In the genomic region with DNA sequence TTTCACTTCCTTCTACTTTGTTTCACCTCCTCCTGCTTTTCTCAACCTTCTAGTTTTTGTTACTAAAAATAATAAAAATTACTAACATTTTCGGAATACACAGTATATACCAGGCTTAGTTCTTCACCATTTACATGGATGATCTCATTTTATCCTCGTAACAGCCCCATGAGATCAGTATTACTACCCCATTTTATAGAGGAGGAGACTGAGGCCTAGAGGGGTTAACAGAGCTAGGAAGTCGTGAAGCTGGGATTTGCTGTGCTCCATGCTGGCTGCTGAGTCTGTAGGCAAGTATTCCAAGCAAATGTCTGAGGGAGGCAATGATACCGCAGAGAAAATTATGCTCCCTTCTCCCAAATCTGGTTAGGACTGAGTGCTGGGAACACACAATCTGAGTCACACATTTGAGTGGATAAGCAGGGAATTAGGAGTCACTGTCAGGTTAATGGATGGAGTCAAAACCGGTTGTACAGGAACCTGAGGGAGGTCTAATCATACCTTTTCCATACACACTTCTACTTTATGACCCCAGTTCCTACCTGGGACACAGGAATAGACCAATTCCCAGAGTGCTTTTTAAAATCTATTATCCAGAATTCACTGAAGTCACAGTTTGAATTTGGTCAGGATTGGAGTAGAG, we compare ENCODE assay signal across 20 cellular contexts. TPM values are rescaled to one million over a fixed set of nuclear protein-coding genes. Genes with fewer than 3 reads are reported as not detected.
DNase-seq lines count a peak whose midpoint lies in the region; ATAC-seq and TF ChIP-seq lines count a peak whose summit lies in the region.
"Had no signal": no experiment of that assay in that cellular context is flagged by ENCODE, and none has a peak within 500 bp of the region (broad histone marks: within the 10 kb centered on the region; RNA-seq: fewer than 3 reads in every experiment).

No MANE protein-coding gene starts in this region.

- H3K27ac ChIP-seq in 22Rv1 (peak overlapping the region; percentile 14; the same call in 1 of the 2 replicates), OCI-LY3 (ENCODE audit: low read length) (peak overlapping the region; percentile 64)
- no peak overlapping the region for H3K27ac ChIP-seq in CD4-positive, alpha-beta T cell (ENCODE audit: low read depth, low read length)
- H3K27ac ChIP-seq: cardiac muscle cell, upper lobe of right lung had no signal

- H3K4me2 ChIP-seq in OCI-LY3 (ENCODE audit: low read length): peak overlapping the region; percentile 70

- intact Hi-C loops in CD4-positive, alpha-beta T cell (cut with DNase I, micrococcal nuclease): no loop called here

- peaks cover 29% of the 10 kb centered on the region for H3K4me1 ChIP-seq in OCI-LY3 (ENCODE audit: low read length)

- no peak for ATAC-seq in CD4-positive, alpha-beta T cell (ENCODE audit: poor library complexity)
- ATAC-seq: activated T-cell treated with anti-CD3 and anti-CD28 coated beads, Interleukin-2, amount 50 U/mL, for 4 hours had no signal

- peaks cover 70% of the 10 kb centered on the region for H3K36me3 ChIP-seq in OCI-LY3 (replicated peaks; ENCODE audit: low read depth, low read length)

- peaks cover 5% of the 10 kb centered on the region; the same call in 1 of the 2 replicates for H4K20me1 ChIP-seq in OCI-LY3 (ENCODE audit: insufficient read depth, low read length)

- H3K27ac Mint-ChIP-seq in CD4-positive, alpha-beta T cell: no peak overlapping the region
- H3K27ac Mint-ChIP-seq: activated naive CD4-positive, alpha-beta T cell treated with anti-CD3 and anti-CD28 coated beads, Interleukin-2, amount 10 ng/mL, durations not matched to agents 7 days and 5 days had no signal

- no peak overlapping the region for H3K4me3 Mint-ChIP-seq in CD4-positive, alpha-beta T cell
- H3K4me3 Mint-ChIP-seq: activated naive CD4-positive, alpha-beta T cell treated with anti-CD3 and anti-CD28 coated beads, Interleukin-2, amount 10 ng/mL, durations not matched to agents 7 days and 5 days; activated T-cell treated with anti-CD3 and anti-CD28 coated beads, Interleukin-2, amount 50 U/mL, for 4 hours had no signal

- DNase-seq in epithelial cell of esophagus (ENCODE audit: low read depth) (peak; percentile 90), mucosa of gallbladder (ENCODE audit: low spot score) (peak; percentile 14), mesenteric fat pad (ENCODE audit: low spot score) (no peak), NCI-H524 treated with DMSO at 0.1 percent for 48 hours (lab: John Stamatoyannopoulos, UW) (no peak), NCI-H510A treated with DMSO at 0.1 percent for 48 hours (lab: John Stamatoyannopoulos, UW) (no peak)
- no peak for DNase-seq in CD4-positive, alpha-beta T cell
- DNase-seq: activated CD8-positive, alpha-beta memory T cell treated with anti-CD3 and anti-CD28 coated beads for 24 hours; activated naive CD4-positive, alpha-beta T cell treated with anti-CD3 and anti-CD28 coated beads, Interleukin-2, amount 10 ng/mL, durations not matched to agents 7 days and 5 days; activated T-cell treated with anti-CD3 and anti-CD28 coated beads, Interleukin-2, amount 50 U/mL, for 4 hours; dermis blood vessel endothelial cell; NCI-H1417; occipital lobe; retina; stomach; SW 1271; upper lobe of right lung had no signal

- H3K4me3 ChIP-seq in OCI-LY3 (ENCODE audit: low read length) (no peak overlapping the region), epithelial cell of esophagus (ENCODE audit: low read length) (no peak overlapping the region)
- H3K4me3 ChIP-seq: BLaER1 treated with 17β-estradiol and CSF1 and Interleukin-3, amounts not matched to agents 10 nM and 100 nM; cardiac muscle cell; stomach; upper lobe of right lung had no signal

- TF ChIP-seq CTCF in 22Rv1 (IDR thresholded peaks at IDR 0.05): no peak
- no peak for TF ChIP-seq CTCF in OCI-LY3 (IDR thresholded peaks at IDR 0.05; ENCODE audit: low read depth, low read length)
- TF ChIP-seq CTCF in epithelial cell of esophagus (IDR thresholded peaks at IDR 0.05; ENCODE audit: insufficient read depth, low read depth, low read length, missing control alignments): no peak
- TF ChIP-seq CTCF in CD4-positive, alpha-beta T cell (IDR thresholded peaks at IDR 0.05): no peak

- peaks cover 97% of the 10 kb centered on the region for H3K36me3 Mint-ChIP-seq in CD4-positive, alpha-beta T cell (ENCODE audit: low read depth)

- no peaks in the 10 kb centered on the region for H3K9me3 ChIP-seq in OCI-LY3 (ENCODE audit: insufficient read depth, low read length)
- H3K9me3 ChIP-seq in CD4-positive, alpha-beta T cell (ENCODE audit: control insufficient read depth, low read length): no peaks in the 10 kb centered on the region
- H3K9me3 ChIP-seq: BLaER1 treated with 17β-estradiol and CSF1 and Interleukin-3, amounts not matched to agents 10 nM and 100 nM; stomach; upper lobe of right lung had no signal

- H3K9ac ChIP-seq in OCI-LY3 (ENCODE audit: low read length): no peak overlapping the region
- H3K9ac ChIP-seq: BLaER1 treated with 17β-estradiol and CSF1 and Interleukin-3, amounts not matched to agents 10 nM and 100 nM had no signal

- H2AFZ ChIP-seq in OCI-LY3 (ENCODE audit: low read depth, low read length): no peak overlapping the region

- H3K27me3 Mint-ChIP-seq in CD4-positive, alpha-beta T cell: no peaks in the 10 kb centered on the region
- H3K27me3 Mint-ChIP-seq: activated naive CD4-positive, alpha-beta T cell treated with anti-CD3 and anti-CD28 coated beads, Interleukin-2, amount 10 ng/mL, durations not matched to agents 7 days and 5 days had no signal

- H3K27me3 ChIP-seq in OCI-LY3 (ENCODE audit: low read depth, low read length): no peaks in the 10 kb centered on the region
- no peaks in the 10 kb centered on the region for H3K27me3 ChIP-seq in CD4-positive, alpha-beta T cell (ENCODE audit: control insufficient read depth, insufficient read depth, low read length)
- H3K27me3 ChIP-seq: BLaER1 treated with 17β-estradiol and CSF1 and Interleukin-3, amounts not matched to agents 10 nM and 100 nM; cardiac muscle cell; stomach; upper lobe of right lung had no signal

- H3K9me3 Mint-ChIP-seq in CD4-positive, alpha-beta T cell: no peaks in the 10 kb centered on the region
- H3K9me3 Mint-ChIP-seq: activated naive CD4-positive, alpha-beta T cell treated with anti-CD3 and anti-CD28 coated beads, Interleukin-2, amount 10 ng/mL, durations not matched to agents 7 days and 5 days; activated T-cell treated with anti-CD3 and anti-CD28 coated beads, Interleukin-2, amount 50 U/mL, for 4 hours had no signal

- no peaks in the 10 kb centered on the region for H3K4me1 Mint-ChIP-seq in CD4-positive, alpha-beta T cell (ENCODE audit: low read depth)
- H3K4me1 Mint-ChIP-seq: activated naive CD4-positive, alpha-beta T cell treated with anti-CD3 and anti-CD28 coated beads, Interleukin-2, amount 10 ng/mL, durations not matched to agents 7 days and 5 days had no signal

- POLR2A ChIA-PET in CD4-positive, alpha-beta T cell (lab: Charles Lee): no interaction called here

- CTCF ChIA-PET in CD4-positive, alpha-beta T cell (lab: Charles Lee): no interaction called here

- H3K79me2 ChIP-seq in OCI-LY3 (ENCODE audit: low read length): no peaks in the 10 kb centered on the region

RNA-seq across cellular contexts. Expression of a gene that starts 51.1 kb away (rescaled TPM):
- total RNA-seq in mucosa of gallbladder: 21.0 TPM
- total RNA-seq in CD4-positive, alpha-beta T cell: 10 to 100 TPM; 20.5 to 23.2 TPM
- total RNA-seq in mesenteric fat pad: 29.1 TPM

RNA-seq across cellular contexts. Expression of a gene that starts 54.3 kb away (rescaled TPM):
- total RNA-seq in mucosa of gallbladder (18.5 TPM), mesenteric fat pad (14.7 TPM)
- 10 to 100 TPM; 18.4 to 20.0 TPM for total RNA-seq in CD4-positive, alpha-beta T cell

Comparison
In these comparisons a context has a peak if more than half of its experiments do, and no peak if none do; other contexts are left out.
1. DNase-seq: peak in epithelial cell of esophagus (single experiment) and mucosa of gallbladder (single experiment); none in CD4-positive, alpha-beta T cell (0 of 10), mesenteric fat pad (single experiment), NCI-H524 treated with DMSO at 0.1 percent for 48 hours (single experiment) and NCI-H510A treated with DMSO at 0.1 percent for 48 hours (single experiment).